In the genomic region with DNA sequence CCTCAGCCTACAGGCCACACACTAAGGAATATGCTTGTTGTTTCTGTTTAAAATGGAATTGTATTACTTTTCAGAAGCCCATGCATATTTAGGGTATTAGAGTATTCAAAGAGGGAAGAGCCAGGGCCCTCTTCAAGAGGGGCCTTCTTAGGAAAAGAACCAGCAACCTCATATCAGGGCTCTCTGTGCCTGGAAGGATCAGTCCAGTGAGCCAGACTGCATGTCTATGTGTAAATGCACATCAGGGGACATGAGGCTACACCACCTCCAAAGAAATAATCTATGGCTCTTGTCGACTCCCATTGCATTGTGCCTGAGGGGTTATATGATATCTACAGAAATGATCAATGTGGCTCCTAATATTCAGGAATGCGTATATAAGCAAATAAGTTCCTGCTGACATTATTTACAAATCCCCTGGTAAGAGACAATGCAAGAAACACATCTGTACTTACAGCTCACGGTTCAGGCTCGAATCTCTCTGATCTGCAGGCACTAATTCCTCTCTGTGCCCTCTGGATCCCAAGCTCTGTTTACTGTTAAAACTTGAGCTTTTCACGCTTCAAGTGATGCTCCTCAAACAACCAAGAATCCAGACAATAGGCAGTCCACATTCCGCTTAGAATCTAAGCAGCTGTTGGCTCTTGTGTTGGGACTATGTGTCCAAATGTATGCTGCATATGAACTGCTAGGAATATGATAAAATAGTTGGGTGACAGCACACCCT, we compare ENCODE assay signal across 11 cellular contexts.
DNase-seq lines count a peak whose midpoint lies in the region; ATAC-seq, FAIRE-seq and TF ChIP-seq lines count a peak whose summit lies in the region.
"Had no signal": no experiment of that assay in that cellular context is flagged by ENCODE, and none has a peak within 500 bp of the region (broad histone marks: within the 10 kb centered on the region; RNA-seq: fewer than 3 reads in every experiment).

No MANE protein-coding gene starts in this region.

- H3K27ac ChIP-seq in DND-41 (ENCODE audit: low read length) (no peak overlapping the region; the same call in 1 of the 2 replicates), skin epidermis (peak overlapping the region in 20 of 21 experiments; percentile 35 to 88 (median 79))

- no peaks in the 10 kb centered on the region for H3K9me3 ChIP-seq in DND-41 (ENCODE audit: insufficient read depth, low read length, severe bottlenecking)

- in situ Hi-C loops in G401 (cut with HindIII; ENCODE audit: low sequenced_read_pairs), result no loop called here

- 0 out of 2 replicates have a peak overlapping the region, but pooled peaks have one; percentile 24 for H3K4me2 ChIP-seq in DND-41 (ENCODE audit: insufficient read depth, low read length)

- H3K36me3 Mint-ChIP-seq in effector memory CD8-positive, alpha-beta T cell (ENCODE audit: insufficient read depth), result no peaks in the 10 kb centered on the region

- peaks cover 22% of the 10 kb centered on the region for H3K4me1 ChIP-seq in DND-41 (ENCODE audit: insufficient read depth, low read length)

- no peak for FAIRE-seq in RCC 7860 (lab: Jason Lieb, UNC)
- FAIRE-seq: G401.6 had no signal

- TF ChIP-seq CTCF in DND-41 (IDR thresholded peaks at IDR 0.05; ENCODE audit: borderline replicate concordance, extremely low read depth, low read length, poor library complexity, severe bottlenecking), result no peak

- H3K4me3 Mint-ChIP-seq in effector memory CD8-positive, alpha-beta T cell, result peak overlapping the region; percentile 9 to 39

- H3K27me3 ChIP-seq in DND-41 (ENCODE audit: insufficient read depth, low read length, poor library complexity), result no peaks in the 10 kb centered on the region

- H3K4me3 ChIP-seq in DND-41 (ENCODE audit: low read depth in 1 of 2, low read length in 2 of 2), result no peak overlapping the region
- no peak overlapping the region for H3K4me3 ChIP-seq in skin epidermis

- no peaks in the 10 kb centered on the region for H3K79me2 ChIP-seq in DND-41 (ENCODE audit: insufficient read depth, low read length)

- no peak for ATAC-seq in DND-41 (ENCODE audit: insufficient read depth, low read depth)
- no peak for ATAC-seq in effector memory CD8-positive, alpha-beta T cell (replicated peaks)

- H4K20me1 ChIP-seq in DND-41 (ENCODE audit: insufficient read depth, low read length), result no peaks in the 10 kb centered on the region

- H3K27me3 Mint-ChIP-seq in effector memory CD8-positive, alpha-beta T cell, result no peaks in the 10 kb centered on the region

- no peaks in the 10 kb centered on the region for H3K9me3 Mint-ChIP-seq in effector memory CD8-positive, alpha-beta T cell

- DNase-seq in DND-41, result no peak
- peak; percentile 54 to 61 for DNase-seq in NCI-H526 (lab: John Stamatoyannopoulos, UW)
- DNase-seq in effector memory CD8-positive, alpha-beta T cell, result no peak
- no peak for DNase-seq in GDM1 (lab: John Stamatoyannopoulos, UW)
- no peak for DNase-seq in RCC 7860 (ENCODE audit: low spot score)
- no peak for DNase-seq in G401 (ENCODE audit: low spot score)
- no peak for DNase-seq in NCI-H82 treated with DMSO at 0.1 percent for 48 hours (lab: John Stamatoyannopoulos, UW; ENCODE audit: unreplicated experiment)
- DNase-seq: NCI-H1092, occipital lobe had no signal

- peaks cover 16 to 18% of the 10 kb centered on the region in 2 donors for H3K4me1 Mint-ChIP-seq in effector memory CD8-positive, alpha-beta T cell (ENCODE audit: low read depth in 2 of 2)

- no peak overlapping the region for H2AFZ ChIP-seq in DND-41 (ENCODE audit: low read depth, low read length)

- H3K36me3 ChIP-seq in DND-41 (ENCODE audit: insufficient read depth, low read length), result no peaks in the 10 kb centered on the region

- H3K27ac Mint-ChIP-seq in effector memory CD8-positive, alpha-beta T cell, result peak overlapping the region; percentile 66 to 87

- no peak overlapping the region for H3K9ac ChIP-seq in DND-41 (ENCODE audit: low read depth, low read length)

Comparison
In these comparisons a context has a peak if more than half of its experiments do, and no peak if none do; other contexts are left out.
1. DNase-seq: peak in NCI-H526 (2 of 2); none in DND-41 (single experiment), effector memory CD8-positive, alpha-beta T cell (0 of 3), GDM1 (single experiment), RCC 7860 (single experiment), G401 (single experiment) and NCI-H82 treated with DMSO at 0.1 percent for 48 hours (single experiment).